ENCODE assay signal across 8 cellular contexts in the genomic region with DNA sequence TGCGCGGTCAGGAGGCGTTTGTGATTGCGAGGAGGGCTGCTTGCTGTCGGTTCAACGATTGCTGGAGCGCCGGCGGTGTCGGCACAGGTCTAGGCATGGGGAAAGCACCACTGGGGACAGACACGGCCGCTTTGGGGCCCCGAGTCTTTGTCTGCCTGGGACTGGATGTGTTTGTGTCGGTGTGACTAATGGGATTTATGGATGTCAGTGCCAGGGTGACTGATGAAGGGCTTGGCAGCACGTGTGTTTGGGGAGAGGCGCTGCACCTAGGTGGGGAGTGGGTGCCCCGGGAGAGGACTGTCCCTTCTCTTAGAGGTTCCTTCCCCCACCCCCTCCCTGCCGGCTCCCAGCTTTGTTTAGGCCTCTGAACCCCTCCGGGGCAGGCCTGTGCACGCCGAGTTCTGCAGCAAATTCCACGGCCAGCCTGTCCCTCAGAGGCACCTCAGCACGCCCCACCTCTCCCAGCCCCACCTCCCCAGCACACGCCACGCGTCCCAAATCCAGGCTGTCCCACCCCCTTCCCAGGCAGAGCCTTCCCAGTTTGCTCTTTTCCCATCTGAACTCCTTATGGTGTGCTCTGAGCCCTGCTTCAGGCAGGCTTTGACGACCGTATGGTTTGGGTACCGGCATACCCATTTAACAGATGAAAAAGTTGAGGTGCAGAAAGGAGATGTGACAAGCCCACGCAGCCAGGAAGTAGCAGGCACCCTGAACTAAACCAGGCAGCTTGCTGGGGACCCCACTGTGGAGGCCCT. TPM values are rescaled to one million over a fixed set of nuclear protein-coding genes. Genes with fewer than 3 reads are reported as not detected.
DNase-seq lines count a peak whose midpoint lies in the region; ATAC-seq, FAIRE-seq and TF ChIP-seq lines count a peak whose summit lies in the region.

No MANE protein-coding gene starts in this region.

- H3K9ac ChIP-seq in astrocyte (ENCODE audit: low read length) (peak overlapping the region; percentile 97), smooth muscle cell (ENCODE audit: low read depth) (peak overlapping the region; percentile 92)

- H3K9me3 Mint-ChIP-seq in astrocyte (ENCODE audit: unreplicated experiment), result no peaks in the 10 kb centered on the region

- H3K4me3 Mint-ChIP-seq in astrocyte (ENCODE audit: unreplicated experiment), result peak overlapping the region; percentile 97

- H3K9me3 ChIP-seq in BE2C, result no peaks in the 10 kb centered on the region
- H3K9me3 ChIP-seq in astrocyte (ENCODE audit: insufficient read depth, low read depth, low read length), result no peaks in the 10 kb centered on the region
- H3K9me3 ChIP-seq in iPS-18c (ENCODE audit: control insufficient read depth, insufficient read depth, low read length), result peaks cover 5% of the 10 kb centered on the region
- H3K9me3 ChIP-seq in smooth muscle cell (replicated peaks; ENCODE audit: low read depth), result no peaks in the 10 kb centered on the region

- peaks cover 45% of the 10 kb centered on the region for H4K20me1 ChIP-seq in astrocyte (ENCODE audit: insufficient read depth, low read length)
- peaks cover 6% of the 10 kb centered on the region for H4K20me1 ChIP-seq in smooth muscle cell (ENCODE audit: low read depth)

- H3F3A ChIP-seq in smooth muscle cell (ENCODE audit: low read depth), result peaks cover 4% of the 10 kb centered on the region

- 18% methylated on average over 26 of the region's 30 CpGs for WGBS in smooth muscle cell (ENCODE audit: low lambda C conversion rate)

- H3K27me3 ChIP-seq in BE2C (no peaks in the 10 kb centered on the region), astrocyte (ENCODE audit: insufficient read depth, low read length) (no peaks in the 10 kb centered on the region), smooth muscle cell (ENCODE audit: low read depth) (no peaks in the 10 kb centered on the region)

- H3K27ac ChIP-seq in astrocyte (ENCODE audit: low read depth, low read length) (peak overlapping the region; percentile 64), smooth muscle cell (ENCODE audit: low read depth) (peak overlapping the region; percentile 97)

- H3K36me3 ChIP-seq in BE2C (no peaks in the 10 kb centered on the region), astrocyte (ENCODE audit: insufficient read depth, low read length) (no peaks in the 10 kb centered on the region), smooth muscle cell (ENCODE audit: low read depth) (no peaks in the 10 kb centered on the region)

- H3K4me3 ChIP-seq in BE2C (ENCODE audit: low read depth, low read length), result peak overlapping the region; percentile 64
- peak overlapping the region; percentile 83 for H3K4me3 ChIP-seq in astrocyte (ENCODE audit: insufficient read depth, low read depth, low read length)
- H3K4me3 ChIP-seq in iPS-18c (ENCODE audit: insufficient read depth, low read depth, low read length), result peak overlapping the region; percentile 82
- peak overlapping the region; percentile 74 for H3K4me3 ChIP-seq in smooth muscle cell

- no peaks in the 10 kb centered on the region for H3K27me3 Mint-ChIP-seq in astrocyte (ENCODE audit: low read depth, unreplicated experiment)

- TF ChIP-seq CTCF in BE2C (IDR thresholded peaks at IDR 0.05; ENCODE audit: low read depth, low read length) (no peak), astrocyte (IDR thresholded peaks at IDR 0.05; ENCODE audit: insufficient read depth, low read depth, low read length) (no peak), smooth muscle cell (IDR thresholded peaks at IDR 0.05; ENCODE audit: borderline replicate concordance, insufficient read depth, poor library complexity, severe bottlenecking) (no peak)

- H3K79me2 ChIP-seq in astrocyte (ENCODE audit: insufficient read depth, low read length) (peaks cover 76% of the 10 kb centered on the region), smooth muscle cell (ENCODE audit: low read depth) (peaks cover 42% of the 10 kb centered on the region)

- CTCF ChIA-PET in HEK293T (lab: Yijun Ruan, JAX), result interaction anchor here (0.6 kb wide), 1 partner anchor 137 kb away, joined by 3 read pairs; no protein-coding TSS in a partner anchor

- peak overlapping the region; percentile 29 for H2AFZ ChIP-seq in astrocyte (ENCODE audit: low read depth, low read length)
- no peak overlapping the region for H2AFZ ChIP-seq in smooth muscle cell (ENCODE audit: low read depth)

- peak overlapping the region; percentile 95 for H3K27ac Mint-ChIP-seq in astrocyte (ENCODE audit: unreplicated experiment)

- H3K4me2 ChIP-seq in astrocyte (ENCODE audit: low read length) (peak overlapping the region; percentile 84), smooth muscle cell (peak overlapping the region; percentile 92)

- POLR2A ChIA-PET in HEK293T (lab: Yijun Ruan, JAX), result interaction anchor here (1.2 kb wide), 1 partner anchor 18 kb away, joined by 3 read pairs; no protein-coding TSS in a partner anchor

- peaks cover 16% of the 10 kb centered on the region for H3K36me3 Mint-ChIP-seq in astrocyte (ENCODE audit: low read depth, unreplicated experiment)

- FAIRE-seq in astrocyte (lab: Jason Lieb, UNC), result no peak

- no peaks in the 10 kb centered on the region for H3K4me1 ChIP-seq in BE2C
- H3K4me1 ChIP-seq in astrocyte (ENCODE audit: insufficient read depth, low read length), result peaks cover 31% of the 10 kb centered on the region
- H3K4me1 ChIP-seq in smooth muscle cell (ENCODE audit: low read depth), result peaks cover 21% of the 10 kb centered on the region

- ATAC-seq in HG02610 (IDR thresholded peaks at IDR 0.05; ENCODE audit: unreplicated experiment), result no peak
- no peak for ATAC-seq in HG03045 (IDR thresholded peaks at IDR 0.05; ENCODE audit: unreplicated experiment)

- peaks cover 10% of the 10 kb centered on the region for H3K4me1 Mint-ChIP-seq in astrocyte (ENCODE audit: low read depth, unreplicated experiment)

- DNase-seq in BE2C (no peak), HEK293T (ENCODE audit: extremely low spot score) (no peak), astrocyte (ENCODE audit: low read depth) (no peak), smooth muscle cell (lab: John Stamatoyannopoulos, UW; ENCODE audit: unreplicated experiment) (no peak), NCI-H524 (lab: John Stamatoyannopoulos, UW) (no peak)

TF ChIP-seq in HEK293T, 16 proteins besides CTCF, POLR2A, EP300 and RAD21:
- TF ChIP-seq FOXK2 (IDR thresholded peaks at IDR 0.05) (no peak), SP1 (IDR thresholded peaks at IDR 0.05) (no peak), SUZ12 (IDR thresholded peaks at IDR 0.05) (no peak), FOXM1 (IDR thresholded peaks at IDR 0.05; ENCODE audit: borderline replicate concordance) (no peak)
- TF ChIP-seq, protein P1, sequence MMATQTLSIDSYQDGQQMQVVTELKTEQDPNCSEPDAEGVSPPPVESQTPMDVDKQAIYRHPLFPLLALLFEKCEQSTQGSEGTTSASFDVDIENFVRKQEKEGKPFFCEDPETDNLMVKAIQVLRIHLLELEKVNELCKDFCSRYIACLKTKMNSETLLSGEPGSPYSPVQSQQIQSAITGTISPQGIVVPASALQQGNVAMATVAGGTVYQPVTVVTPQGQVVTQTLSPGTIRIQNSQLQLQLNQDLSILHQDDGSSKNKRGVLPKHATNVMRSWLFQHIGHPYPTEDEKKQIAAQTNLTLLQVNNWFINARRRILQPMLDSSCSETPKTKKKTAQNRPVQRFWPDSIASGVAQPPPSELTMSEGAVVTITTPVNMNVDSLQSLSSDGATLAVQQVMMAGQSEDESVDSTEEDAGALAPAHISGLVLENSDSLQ (IDR thresholded peaks at IDR 0.05), result peak; percentile 93

RNA-seq across cellular contexts. Expression of a gene that starts 6.4 kb away (rescaled TPM):
- 49.4 TPM for polyA plus RNA-seq in BE2C (2012; ENCODE audit: insufficient read depth, insufficient read length, low read depth)
- total RNA-seq in astrocyte (77.8 and 84.3 TPM in 2 replicates), smooth muscle cell (16.9 and 40.3 TPM in 2 replicates)
- 6.4 and 11.7 TPM in 2 replicates for polyA plus RNA-seq in smooth muscle cell
